14 cellular contexts compared by ENCODE assay signal in genomic region chr1:185598326-185598725, GRCh38.
"Had no signal": no experiment of that assay in that cellular context is flagged by ENCODE, and none has a peak within 500 bp of the region (broad histone marks: within the 10 kb centered on the region; RNA-seq: fewer than 3 reads in every experiment).

No MANE protein-coding gene starts in this region.

- H2AFZ ChIP-seq: hepatocyte had no signal

- H3K4me3 ChIP-seq: coronary artery, gastroesophageal sphincter, hepatocyte, pancreas had no signal

- H3K9me3 ChIP-seq: gastroesophageal sphincter, pancreas had no signal

- H3K4me2 ChIP-seq: hepatocyte had no signal

- H3K4me1 ChIP-seq: gastroesophageal sphincter had no signal

- H3K79me2 ChIP-seq: hepatocyte had no signal

- H3K36me3 ChIP-seq: gastroesophageal sphincter, pancreas had no signal

- FAIRE-seq: kidney, pancreas had no signal

- H3K27me3 ChIP-seq: gastroesophageal sphincter, hepatocyte, pancreas had no signal

- DNase-seq: activated CD4-positive, alpha-beta T cell treated with anti-CD3 and anti-CD28 coated beads for 1 hour; activated CD4-positive, alpha-beta T cell treated with anti-CD3 and anti-CD28 coated beads, Interleukin-2, amount 50 U/mL, for 48 hours; activated CD8-positive, alpha-beta memory T cell treated with anti-CD3 and anti-CD28 coated beads, Interleukin-2, amount 10 ng/mL, durations not matched to agents 7 days and 5 days; activated effector memory CD4-positive, alpha-beta T cell treated with Interleukin-2 at 50 U/mL for 16 hours; activated T-cell treated with anti-CD3 and anti-CD28 coated beads, Interleukin-2, amount 50 U/mL, for 24 hours; central memory CD4-positive, alpha-beta T cell; effector memory CD4-positive, alpha-beta T cell; kidney; left ventricle myocardium superior; pancreas; trophoblast cell had no signal

- H3K27ac ChIP-seq: coronary artery, gastroesophageal sphincter, hepatocyte, pancreas had no signal

- ATAC-seq: activated CD8-positive, alpha-beta memory T cell treated with anti-CD3 and anti-CD28 coated beads, Interleukin-2, amount 10 ng/mL, durations not matched to agents 7 days and 5 days; gastroesophageal sphincter; left ventricle myocardium superior; pancreas had no signal
